Comparison of ENCODE assay signal across 26 cellular contexts in the genomic region with DNA sequence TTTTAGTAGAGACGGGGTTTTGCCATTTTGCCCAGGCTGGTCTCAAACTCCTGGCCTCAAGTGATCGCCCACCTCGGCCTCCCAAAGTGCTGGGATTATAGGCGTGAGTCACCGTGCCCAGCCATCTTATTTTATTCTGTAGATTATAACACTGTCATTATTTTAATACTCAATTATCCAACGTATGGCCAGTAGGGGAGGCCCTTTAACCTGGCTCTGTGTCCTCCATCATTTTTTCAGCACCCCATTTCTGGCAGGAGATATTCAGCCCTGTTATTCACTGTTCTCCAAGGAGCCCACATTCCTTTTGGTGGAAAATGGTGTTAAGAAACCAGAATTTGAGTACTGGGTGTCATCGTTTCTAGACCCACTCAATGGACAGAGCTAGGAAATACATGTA. TPM values are rescaled to one million over a fixed set of nuclear protein-coding genes. Genes with fewer than 3 reads are reported as not detected.
DNase-seq lines count a peak whose midpoint lies in the region; ATAC-seq and TF ChIP-seq lines count a peak whose summit lies in the region.
"Had no signal": no experiment of that assay in that cellular context is flagged by ENCODE, and none has a peak within 500 bp of the region (broad histone marks: within the 10 kb centered on the region; RNA-seq: fewer than 3 reads in every experiment).

No MANE protein-coding gene starts in this region.

- TF ChIP-seq POLR2A in gastrocnemius medialis (IDR thresholded peaks at IDR 0.05) = no peak

- H3K9me3 ChIP-seq in SK-N-SH (no peaks in the 10 kb centered on the region), gastrocnemius medialis (no peaks in the 10 kb centered on the region)
- H3K9me3 ChIP-seq: heart right ventricle, lower lobe of right lung, mucosa of descending colon, SJSA1, vagina had no signal

- no peak for ATAC-seq in SK-N-SH treated with all-trans-retinoic acid at 6 μM for 48 hours
- no peak for ATAC-seq in GM18873 (IDR thresholded peaks at IDR 0.05; ENCODE audit: low FRiP score, unreplicated experiment)
- no peak for ATAC-seq in gastrocnemius medialis
- ATAC-seq: heart right ventricle; lower lobe of right lung; mucosa of descending colon; natural killer cell treated with Interleukin-12 subunit alpha and Interleukin-12 subunit beta and Interleukin-15 and Interleukin-18, amount 100 ng/mL, for 72 hours had no signal

- no peak for TF ChIP-seq EP300 in SK-N-SH (IDR thresholded peaks at IDR 0.05; ENCODE audit: borderline replicate concordance in 1 of 2, low read depth in 1 of 2, low read length in 1 of 2)

- in situ Hi-C loops in gastrocnemius medialis (cut with MboI; ENCODE audit: low sequenced_read_pairs in 4 of 4) = loop anchor here in 3 of 4 donors (5.0 to 10.0 kb wide), 3 partner anchors 146 to 153 kb away; no protein-coding TSS in a partner anchor

- CTCF ChIA-PET in SK-N-SH (lab: Yijun Ruan, JAX) = interaction anchor here (7.9 kb wide), 1 partner anchor 151 kb away, joined by 143 read pairs; no protein-coding TSS in a partner anchor

- H3K27ac ChIP-seq in SK-N-SH (ENCODE audit: low read depth in 2 of 2, low read length in 1 of 2) (no peak overlapping the region), gastrocnemius medialis (no peak overlapping the region)
- H3K27ac ChIP-seq: heart right ventricle, lower lobe of right lung, SJSA1, skin epidermis, vagina had no signal

- H3K9ac ChIP-seq in SK-N-SH = no peak overlapping the region

- no peaks in the 10 kb centered on the region for H4K20me1 ChIP-seq in SK-N-SH (ENCODE audit: insufficient read depth)

- no peaks in the 10 kb centered on the region for H3K79me2 ChIP-seq in SK-N-SH (ENCODE audit: insufficient read depth)

- no peak overlapping the region for H3K4me3 Mint-ChIP-seq in CD14-positive monocyte
- H3K4me3 Mint-ChIP-seq: CD8-positive, alpha-beta memory T cell; natural killer cell treated with Interleukin-12 subunit alpha and Interleukin-12 subunit beta and Interleukin-15 and Interleukin-18, amount 100 ng/mL, for 72 hours; stimulated activated naive CD8-positive, alpha-beta T cell treated with anti-CD3 and anti-CD28 coated beads, Interleukin-15, Interleukin-2, amounts not matched to agents 100 ng/mL and 50 ng/mL, for 24 hours; T-helper 1 cell treated with Interleukin-12 subunit alpha and Interleukin-12 subunit beta and Interleukin-4 antibody, amounts not matched to agents 30 μg/mL and 1 μg/mL, for 36 hours had no signal

- no peak for DNase-seq in SK-N-SH
- no peak for DNase-seq in cardiac fibroblast (ENCODE audit: low read depth in 2 of 2)
- no peak for DNase-seq in retinal pigment epithelial cell (ENCODE audit: low read depth)
- DNase-seq in CD14-positive monocyte (ENCODE audit: low spot score) = no peak
- no peak for DNase-seq in gastrocnemius medialis
- DNase-seq: 8988T; activated gamma-delta T cell; AML-193; CD8-positive, alpha-beta memory T cell; DMS 273 treated with DMSO at 0.1 percent for 48 hours; heart right ventricle; lower lobe of right lung; mucosa of descending colon; NCI-H1092 treated with DMSO at 0.1 percent for 48 hours; NCI-H187 treated with DMSO at 0.1 percent for 48 hours; NCI-H524; RPMI8226 had no signal

- 0 out of 2 replicates have a peak, but pooled peaks have one; percentile 20 for TF ChIP-seq CTCF in SK-N-SH (IDR thresholded peaks at IDR 0.05)
- TF ChIP-seq CTCF in LNCAP (IDR thresholded peaks at IDR 0.05) = peak; percentile 20; the same call in 1 of the 2 replicates
- peak; percentile 6 for TF ChIP-seq CTCF in cardiac fibroblast (IDR thresholded peaks at IDR 0.05; ENCODE audit: low read depth, low read length)
- peak; percentile 1 for TF ChIP-seq CTCF in retinal pigment epithelial cell (conservative IDR thresholded peaks at IDR 0.05; ENCODE audit: low read depth, low read length)
- TF ChIP-seq CTCF in CD14-positive monocyte (IDR thresholded peaks at IDR 0.05) = no peak
- TF ChIP-seq CTCF in gastrocnemius medialis (IDR thresholded peaks at IDR 0.05 in 4 of 5, conservative IDR thresholded peaks at IDR 0.05 in 1 of 5) = no peak

- no peak overlapping the region for H3K4me3 ChIP-seq in SK-N-SH (ENCODE audit: low read depth in 2 of 2, low read length in 1 of 2)
- no peak overlapping the region for H3K4me3 ChIP-seq in cardiac fibroblast (replicated peaks in 1 of 2; ENCODE audit: low read depth in 2 of 2, low read length in 2 of 2)
- H3K4me3 ChIP-seq in retinal pigment epithelial cell (ENCODE audit: low read length) = no peak overlapping the region
- no peak overlapping the region for H3K4me3 ChIP-seq in gastrocnemius medialis
- H3K4me3 ChIP-seq: heart right ventricle, lower lobe of right lung, mucosa of descending colon, SJSA1, skin epidermis, vagina had no signal

- TF ChIP-seq RAD21 in SK-N-SH (IDR thresholded peaks at IDR 0.05; ENCODE audit: low read length) = no peak

- H3K9me3 Mint-ChIP-seq in CD14-positive monocyte = no peaks in the 10 kb centered on the region
- H3K9me3 Mint-ChIP-seq: CD8-positive, alpha-beta memory T cell; natural killer cell treated with Interleukin-12 subunit alpha and Interleukin-12 subunit beta and Interleukin-15 and Interleukin-18, amount 100 ng/mL, for 72 hours; stimulated activated naive CD8-positive, alpha-beta T cell treated with anti-CD3 and anti-CD28 coated beads, Interleukin-15, Interleukin-2, amounts not matched to agents 100 ng/mL and 50 ng/mL, for 24 hours; T-helper 1 cell treated with Interleukin-12 subunit alpha and Interleukin-12 subunit beta and Interleukin-4 antibody, amounts not matched to agents 30 μg/mL and 1 μg/mL, for 36 hours had no signal

- peaks cover 7% of the 10 kb centered on the region for H3F3A ChIP-seq in SK-N-SH (replicated peaks; ENCODE audit: insufficient read depth)

- H3K4me1 Mint-ChIP-seq in CD14-positive monocyte = peaks cover 5% of the 10 kb centered on the region

- no peaks in the 10 kb centered on the region for H3K9me2 ChIP-seq in SK-N-SH

- H3K27me3 ChIP-seq in SK-N-SH (ENCODE audit: insufficient read depth) (no peaks in the 10 kb centered on the region), gastrocnemius medialis (no peaks in the 10 kb centered on the region)
- H3K27me3 ChIP-seq: heart right ventricle, SJSA1, vagina had no signal

- no peaks in the 10 kb centered on the region for H3K27me3 Mint-ChIP-seq in CD14-positive monocyte (ENCODE audit: low read depth in 3 of 3)
- H3K27me3 Mint-ChIP-seq: CD8-positive, alpha-beta memory T cell; natural killer cell treated with Interleukin-12 subunit alpha and Interleukin-12 subunit beta and Interleukin-15 and Interleukin-18, amount 100 ng/mL, for 72 hours; stimulated activated naive CD8-positive, alpha-beta T cell treated with anti-CD3 and anti-CD28 coated beads, Interleukin-15, Interleukin-2, amounts not matched to agents 100 ng/mL and 50 ng/mL, for 24 hours had no signal

- 96% methylated on average over 7 of the region's 7 CpGs for WGBS in SK-N-SH (ENCODE audit: low lambda C conversion rate)

- H3K36me3 ChIP-seq in SK-N-SH (replicated peaks in 1 of 2; ENCODE audit: control insufficient read depth in 1 of 2, insufficient read depth in 2 of 2, low read length in 1 of 2) = peaks cover 18 to 32% of the 10 kb centered on the region in 2 experiments
- peaks cover 0 to 35% of the 10 kb centered on the region in 2 donors for H3K36me3 ChIP-seq in gastrocnemius medialis

- H3K36me3 Mint-ChIP-seq in CD14-positive monocyte = peaks cover 62 to 96% of the 10 kb centered on the region in 2 donors

- no peaks in the 10 kb centered on the region for H3K4me1 ChIP-seq in SK-N-SH (ENCODE audit: control insufficient read depth in 1 of 2, insufficient read depth in 2 of 2, low read depth in 1 of 2, low read length in 1 of 2)
- H3K4me1 ChIP-seq in gastrocnemius medialis = no peaks in the 10 kb centered on the region
- H3K4me1 ChIP-seq: lower lobe of right lung, vagina had no signal

- no peak overlapping the region for H2AFZ ChIP-seq in SK-N-SH (ENCODE audit: low read depth)

- H3K27ac Mint-ChIP-seq in CD14-positive monocyte = no peak overlapping the region
- H3K27ac Mint-ChIP-seq: natural killer cell treated with Interleukin-12 subunit alpha and Interleukin-12 subunit beta and Interleukin-15 and Interleukin-18, amount 100 ng/mL, for 72 hours; stimulated activated naive CD8-positive, alpha-beta T cell treated with anti-CD3 and anti-CD28 coated beads, Interleukin-15, Interleukin-2, amounts not matched to agents 100 ng/mL and 50 ng/mL, for 24 hours; T-helper 1 cell treated with Interleukin-12 subunit alpha and Interleukin-12 subunit beta and Interleukin-4 antibody, amounts not matched to agents 30 μg/mL and 1 μg/mL, for 36 hours had no signal

- POLR2A ChIA-PET in SK-N-SH (lab: Yijun Ruan, JAX) = no interaction called here

- no peak overlapping the region for H3K4me2 ChIP-seq in SK-N-SH

- intact Hi-C loops in CD14-positive monocyte (cut with micrococcal nuclease) (loop anchor here in 1 of 2 donors (10.0 kb wide), 1 partner anchor 394 kb away; no protein-coding TSS in a partner anchor), gastrocnemius medialis (cut with DNase I; ENCODE audit: low total_unique reads) (no loop called here)

TF ChIP-seq in SK-N-SH, 30 proteins besides CTCF, POLR2A, EP300 and RAD21 (continues in another document):
- TF ChIP-seq, protein P1, sequence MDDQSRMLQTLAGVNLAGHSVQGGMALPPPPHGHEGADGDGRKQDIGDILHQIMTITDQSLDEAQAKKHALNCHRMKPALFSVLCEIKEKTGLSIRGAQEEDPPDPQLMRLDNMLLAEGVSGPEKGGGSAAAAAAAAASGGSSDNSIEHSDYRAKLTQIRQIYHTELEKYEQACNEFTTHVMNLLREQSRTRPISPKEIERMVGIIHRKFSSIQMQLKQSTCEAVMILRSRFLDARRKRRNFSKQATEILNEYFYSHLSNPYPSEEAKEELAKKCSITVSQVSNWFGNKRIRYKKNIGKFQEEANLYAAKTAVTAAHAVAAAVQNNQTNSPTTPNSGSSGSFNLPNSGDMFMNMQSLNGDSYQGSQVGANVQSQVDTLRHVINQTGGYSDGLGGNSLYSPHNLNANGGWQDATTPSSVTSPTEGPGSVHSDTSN (IDR thresholded peaks at IDR 0.05) = no peak
- no peak for TF ChIP-seq SIN3A (IDR thresholded peaks at IDR 0.05; ENCODE audit: borderline replicate concordance, low read depth, low read length)

TF ChIP-seq in SK-N-SH treated with all-trans-retinoic acid at 6 μM for 48 hours, 23 proteins besides CTCF, POLR2A, EP300 and RAD21 (continues in another document):
- TF ChIP-seq ZFP30 (CRISPR knock-in tag; IDR thresholded peaks at IDR 0.05) = no peak

RNA-seq across cellular contexts. Expression of a gene that starts 31.5 kb away (rescaled TPM):
- polyA plus RNA-seq in SK-N-SH (2012; rRNA removed) (14.9 and 18.5 TPM in 2 replicates), CD14-positive monocyte (10 to 100 TPM; 12.6 to 13.1 TPM)
- polyA plus RNA-seq in SK-N-SH (2012; cell fraction: cytosol; rRNA removed) = 15.0 and 16.7 TPM in 2 replicates
- 16.0 and 20.9 TPM in 2 replicates for polyA plus RNA-seq in SK-N-SH (2012; cell fraction: nucleus; rRNA removed)
- 10 to 100 TPM in 1 of 4 donors, 1 to 10 TPM in 3; 5.3 to 13.2 (median 8.2) TPM for total RNA-seq in gastrocnemius medialis

Comparison
In these comparisons a context has a peak if more than half of its experiments do, and no peak if none do; other contexts are left out.
1. CTCF ChIP-seq: peak in SK-N-SH (single experiment), LNCAP (single experiment), cardiac fibroblast (single experiment) and retinal pigment epithelial cell (single experiment); none in CD14-positive monocyte (single experiment) and gastrocnemius medialis (0 of 5).